12 cellular contexts compared by ENCODE assay signal in genomic region chr13:40637644-40638043, GRCh38. TPM values are rescaled to one million over a fixed set of nuclear protein-coding genes. Genes with fewer than 3 reads are reported as not detected.
DNase-seq lines count a peak whose midpoint lies in the region; ATAC-seq, FAIRE-seq and TF ChIP-seq lines count a peak whose summit lies in the region.
"Had no signal": no experiment of that assay in that cellular context is flagged by ENCODE, and none has a peak within 500 bp of the region (broad histone marks: within the 10 kb centered on the region; RNA-seq: fewer than 3 reads in every experiment).

No MANE protein-coding gene starts in this region.

- H3K27me3 ChIP-seq in CD4-positive, alpha-beta memory T cell (ENCODE audit: insufficient read depth, low read length), result no peaks in the 10 kb centered on the region
- H3K27me3 ChIP-seq in heart left ventricle (no peaks in the 10 kb centered on the region), pancreas (no peaks in the 10 kb centered on the region)

- FAIRE-seq in pancreas (lab: Jason Lieb, UNC), result no peak
- FAIRE-seq: H1 had no signal

- H3K4me1 ChIP-seq in CD4-positive, alpha-beta memory T cell (ENCODE audit: insufficient read depth, low read length), result peaks cover 94% of the 10 kb centered on the region
- H3K4me1 ChIP-seq in heart left ventricle, result peaks cover 15 to 74% (median 46%) of the 10 kb centered on the region in 12 donors
- peaks cover 8 to 31% (median 9%) of the 10 kb centered on the region in 3 donors for H3K4me1 ChIP-seq in pancreas

- peaks cover 0 to 24% of the 10 kb centered on the region in 2 donors for H3K36me3 Mint-ChIP-seq in CD4-positive, alpha-beta memory T cell
- H3K36me3 Mint-ChIP-seq in T-cell, result peaks cover 20% of the 10 kb centered on the region

- TF ChIP-seq CTCF in heart left ventricle (IDR thresholded peaks at IDR 0.05) (no peak), pancreas (IDR thresholded peaks at IDR 0.05) (no peak)

- peak overlapping the region; percentile 9 to 95 (median 43) for H3K27ac Mint-ChIP-seq in CD4-positive, alpha-beta memory T cell
- peak overlapping the region; percentile 41 to 53 for H3K27ac Mint-ChIP-seq in T-cell

- no peaks in the 10 kb centered on the region for H3K9me3 Mint-ChIP-seq in CD4-positive, alpha-beta memory T cell
- no peaks in the 10 kb centered on the region for H3K9me3 Mint-ChIP-seq in T-cell

- H3K9me3 ChIP-seq in CD4-positive, alpha-beta memory T cell (ENCODE audit: control insufficient read depth in 1 of 2, low read length in 2 of 2), result no peaks in the 10 kb centered on the region
- no peaks in the 10 kb centered on the region for H3K9me3 ChIP-seq in heart left ventricle
- H3K9me3 ChIP-seq in pancreas, result no peaks in the 10 kb centered on the region

- no peaks in the 10 kb centered on the region for H3K27me3 Mint-ChIP-seq in CD4-positive, alpha-beta memory T cell
- H3K27me3 Mint-ChIP-seq in T-cell, result no peaks in the 10 kb centered on the region

- DNase-seq in CD4-positive, alpha-beta memory T cell, result no peak
- no peak for DNase-seq in T-cell
- DNase-seq in heart left ventricle, result no peak
- no peak for DNase-seq in pancreas
- no peak for DNase-seq in pons (ENCODE audit: low spot score)
- DNase-seq in NCI-H2171 (lab: John Stamatoyannopoulos, UW), result no peak
- no peak for DNase-seq in NCI-H2107 treated with DMSO at 0.1 percent for 48 hours (lab: John Stamatoyannopoulos, UW; ENCODE audit: unreplicated experiment)
- DNase-seq: NCI-H187; stimulated activated CD4-positive, alpha-beta T cell treated with anti-CD3 and anti-CD28 coated beads, Interleukin-12 subunit alpha, Interleukin-12 subunit beta, amount 100 ng/mL, for 4 hours had no signal

- CTCF ChIA-PET in CD4-positive, alpha-beta memory T cell (lab: Charles Lee; ENCODE audit: partially characterized antibody), result no interaction called here
- CTCF ChIA-PET in T-cell (lab: Charles Lee), result interaction anchor here in 1 of 2 donors (1.1 kb wide), 1 partner anchor 11 kb away, joined by 3 read pairs; no protein-coding TSS in a partner anchor

- WGBS in heart left ventricle, 4 donors, result 14 to 22% (median 18%) methylated on average over 5 of the region's 5 CpGs
- WGBS in pancreas, 2 donors, result 22 to 31% methylated on average over 5 of the region's 5 CpGs

- POLR2A ChIA-PET in CD4-positive, alpha-beta memory T cell (lab: Charles Lee; ENCODE audit: partially characterized antibody), result interaction anchor here (1.1 kb wide), 1 partner anchor 18 kb away, joined by 3 read pairs; no protein-coding TSS in a partner anchor
- POLR2A ChIA-PET in T-cell (lab: Charles Lee), result interaction anchor here in 1 of 2 donors (0.6 to 1.1 kb wide), 4 partner anchors 31 to 73 kb away, joined by 3 to 7 read pairs (median 4); no protein-coding TSS in a partner anchor

- intact Hi-C loops in CD4-positive, alpha-beta memory T cell (cut with micrococcal nuclease), result no loop called here
- intact Hi-C loops in heart left ventricle (cut with DNase I), result no loop called here
- intact Hi-C loops in pancreas (cut with DNase I), result no loop called here

- ATAC-seq in T-cell (replicated peaks in 1 of 4), result peak in 1 of 4 experiments; percentile 23
- peak; percentile 40 to 61 (median 54) for ATAC-seq in heart left ventricle
- peak in 3 of 4 donors; percentile 41 to 61 (median 52) for ATAC-seq in pancreas
- ATAC-seq in HG03280 (IDR thresholded peaks at IDR 0.05; ENCODE audit: unreplicated experiment), result no peak

- H3K36me3 ChIP-seq in CD4-positive, alpha-beta memory T cell (ENCODE audit: insufficient read depth, low read length), result no peaks in the 10 kb centered on the region
- H3K36me3 ChIP-seq in heart left ventricle (no peaks in the 10 kb centered on the region), pancreas (no peaks in the 10 kb centered on the region)

- H3K27ac ChIP-seq in CD4-positive, alpha-beta memory T cell (ENCODE audit: low read depth, low read length), result no peak overlapping the region
- H3K27ac ChIP-seq in heart left ventricle (peak overlapping the region in 9 of 12 donors; percentile 1 to 50 (median 42)), pancreas (no peak overlapping the region)
- H3K27ac ChIP-seq: C4-2B had no signal

- TF ChIP-seq POLR2A in heart left ventricle (IDR thresholded peaks at IDR 0.05), result no peak

- peak overlapping the region in 4 of 8 donors; percentile 25 to 51 (median 44) for H3K4me3 Mint-ChIP-seq in CD4-positive, alpha-beta memory T cell
- H3K4me3 Mint-ChIP-seq in T-cell, result peak overlapping the region in 1 of 3 donors; percentile 63

- H3K4me3 ChIP-seq in CD4-positive, alpha-beta memory T cell (ENCODE audit: low read length in 2 of 2), result no peak overlapping the region
- H3K4me3 ChIP-seq in heart left ventricle (peak overlapping the region in 7 of 12 donors; percentile 4 to 31 (median 19)), pancreas (no peak overlapping the region)

- H3K4me1 Mint-ChIP-seq in CD4-positive, alpha-beta memory T cell, result peaks cover 72 to 95% (median 85%) of the 10 kb centered on the region in 4 donors
- H3K4me1 Mint-ChIP-seq in T-cell, result peaks cover 86 to 92% (median 91%) of the 10 kb centered on the region in 3 donors

RNA-seq across cellular contexts. Expression of gene FOXO1, which starts 28.8 kb away (rescaled TPM):
- total RNA-seq in CD4-positive, alpha-beta memory T cell, result 10 to 100 TPM; 68.0 to 68.4 TPM
- 10 to 100 TPM; 35.2 to 72.3 TPM for polyA plus RNA-seq in CD4-positive, alpha-beta memory T cell
- total RNA-seq in T-cell, result 10 to 100 TPM; 73.0 to 89.1 (median 84.5) TPM
- 10 to 100 TPM in 8 of 9 donors, 1 to 10 TPM in 1; 9.8 to 26.8 (median 18.5) TPM for total RNA-seq in heart left ventricle
- 10 to 100 TPM in 1 of 2 donors, 1 to 10 TPM in 1; 2.6 to 11.1 TPM for polyA plus RNA-seq in heart left ventricle
- 10 to 100 TPM; 12.6 to 21.9 (median 16.1) TPM for total RNA-seq in pancreas
- polyA plus RNA-seq in pancreas, result 10 to 100 TPM in 1 of 2 donors, 1 to 10 TPM in 1; 3.8 to 10.2 TPM

Comparison
In these comparisons a context has a peak if more than half of its experiments do, and no peak if none do; other contexts are left out.
1. H3K27ac ChIP-seq: peak in heart left ventricle (9 of 12); none in CD4-positive, alpha-beta memory T cell (single experiment) and pancreas (0 of 4).
2. H3K4me3 ChIP-seq: peak in heart left ventricle (7 of 12); none in CD4-positive, alpha-beta memory T cell (0 of 2) and pancreas (0 of 4).